ENCODE assay signal across 9 cellular contexts in genomic region chr16:10552998-10553491, GRCh38. TPM values are rescaled to one million over a fixed set of nuclear protein-coding genes. Genes with fewer than 3 reads are reported as not detected.
DNase-seq lines count a peak whose midpoint lies in the region; ATAC-seq and TF ChIP-seq lines count a peak whose summit lies in the region.
"Had no signal": no experiment of that assay in that cellular context is flagged by ENCODE, and none has a peak within 500 bp of the region (broad histone marks: within the 10 kb centered on the region; RNA-seq: fewer than 3 reads in every experiment).

No MANE protein-coding gene starts in this region.

- DNase-seq in GM13976 (ENCODE audit: low spot score) (peak; percentile 89), Peyer's patch (peak in 2 of 3 donors; percentile 75 to 79), mucosa of descending colon (peak in 2 of 3 donors; percentile 33 to 34), tibial artery (peak; percentile 67 to 89), omental fat pad (ENCODE audit: low spot score) (no peak), NCI-H1694 (lab: John Stamatoyannopoulos, UW) (no peak)
- peak; percentile 62 for DNase-seq in activated naive CD4-positive, alpha-beta T cell treated with anti-CD3 and anti-CD28 coated beads, Interleukin-2, amount 50 U/mL, for 16 hours

- H3K9me3 ChIP-seq in Peyer's patch: no peaks in the 10 kb centered on the region
- H3K9me3 ChIP-seq in mucosa of descending colon: peaks cover 11% of the 10 kb centered on the region
- H3K9me3 ChIP-seq in tibial artery: no peaks in the 10 kb centered on the region

- H3K36me3 ChIP-seq in Peyer's patch: no peaks in the 10 kb centered on the region
- H3K36me3 ChIP-seq in mucosa of descending colon (ENCODE audit: low read depth): no peaks in the 10 kb centered on the region
- H3K36me3 ChIP-seq in tibial artery: peaks cover 0 to 6% (median 3%) of the 10 kb centered on the region in 3 donors

- ATAC-seq in HG02571 (IDR thresholded peaks at IDR 0.05; ENCODE audit: unreplicated experiment) (peak; percentile 92), mucosa of descending colon (peak; percentile 77), omental fat pad (ENCODE audit: low FRiP score) (no peak)

- H3K27me3 ChIP-seq in Peyer's patch (no peaks in the 10 kb centered on the region), tibial artery (no peaks in the 10 kb centered on the region)

- H3K4me3 ChIP-seq in Peyer's patch (peak overlapping the region in 2 of 4 donors; percentile 12 to 32), mucosa of descending colon (no peak overlapping the region), tibial artery (peak overlapping the region; percentile 38 to 43)

- intact Hi-C loops in mucosa of descending colon (cut with DNase I, micrococcal nuclease) (no loop called here), tibial artery (cut with DNase I; ENCODE audit: low total_unique reads) (no loop called here)

- no peak for TF ChIP-seq POLR2A in Peyer's patch (IDR thresholded peaks at IDR 0.05)

- TF ChIP-seq CTCF in GM13976 (IDR thresholded peaks at IDR 0.05; ENCODE audit: borderline replicate concordance, control extremely low read depth, extremely low read depth, insufficient read depth, missing control alignments) (no peak), Peyer's patch (IDR thresholded peaks at IDR 0.05) (no peak), mucosa of descending colon (IDR thresholded peaks at IDR 0.05) (no peak), tibial artery (IDR thresholded peaks at IDR 0.05) (no peak), omental fat pad (IDR thresholded peaks at IDR 0.05) (no peak)

- H3K4me1 ChIP-seq in Peyer's patch (peaks cover 0 to 5% (median 0%) of the 10 kb centered on the region in 4 donors), mucosa of descending colon (ENCODE audit: low read depth) (peaks cover 2% of the 10 kb centered on the region), tibial artery (peaks cover 0 to 58% (median 32%) of the 10 kb centered on the region in 4 donors)

- H3K27ac ChIP-seq in Peyer's patch: peak overlapping the region in 1 of 4 donors; percentile 46
- H3K27ac ChIP-seq in tibial artery: peak overlapping the region; percentile 71 to 77
- H3K27ac ChIP-seq: HL-60 had no signal

- in situ Hi-C loops in GM13976 (cut with MboI; ENCODE audit: low sequenced_read_pairs, unreplicated experiment): no loop called here

RNA-seq across cellular contexts. Expression of gene EMP2, which starts 27.4 kb away (rescaled TPM):
- 10 to 100 TPM; 20.8 to 31.4 (median 27.5) TPM for total RNA-seq in Peyer's patch
- total RNA-seq in mucosa of descending colon: 10 to 100 TPM; 73.0 to 92.9 (median 84.3) TPM
- total RNA-seq in omental fat pad: 10 to 100 TPM; 36.7 to 80.4 (median 50.1) TPM

Comparison
In these comparisons a context has a peak if more than half of its experiments do, and no peak if none do; other contexts are left out.
1. DNase-seq: peak in GM13976 (single experiment), Peyer's patch (2 of 3), activated naive CD4-positive, alpha-beta T cell treated with anti-CD3 and anti-CD28 coated beads, Interleukin-2, amount 50 U/mL, for 16 hours (single experiment), mucosa of descending colon (2 of 3) and tibial artery (2 of 2); none in omental fat pad (single experiment) and NCI-H1694 (single experiment).